17 cellular contexts compared by ENCODE assay signal in genomic region chr2:18085593-18085992, GRCh38.
"Had no signal": no experiment of that assay in that cellular context is flagged by ENCODE, and none has a peak within 500 bp of the region (broad histone marks: within the 10 kb centered on the region; RNA-seq: fewer than 3 reads in every experiment).

No MANE protein-coding gene starts in this region.

- H3K27ac Mint-ChIP-seq: natural killer cell had no signal

- H3K4me1 Mint-ChIP-seq: natural killer cell, neural crest cell had no signal

- H3K4me3 Mint-ChIP-seq: natural killer cell, neural crest cell had no signal

- H3K36me3 Mint-ChIP-seq: natural killer cell had no signal

- DNase-seq: cortex of kidney; effector memory CD4-positive, alpha-beta T cell; gastrocnemius medialis; heart right ventricle; hypothalamus; islet precursor cell; natural killer cell; nucleus accumbens; ovary; small intestine; stimulated activated CD4-positive, alpha-beta T cell treated with anti-CD3 and anti-CD28 coated beads, Interleukin-12 subunit alpha, Interleukin-12 subunit beta, amount 100 ng/mL, for 4 hours; stimulated activated naive CD4-positive, alpha-beta T cell; stomach; substantia nigra; transverse colon had no signal

- H3K4me3 ChIP-seq: gastrocnemius medialis, heart right ventricle, ovary, stomach, thoracic aorta, transverse colon had no signal
